In genomic region chr11:35173620-35174278, GRCh38 we compare ENCODE assay signal across 10 cellular contexts. TPM values are rescaled to one million over a fixed set of nuclear protein-coding genes. Genes with fewer than 3 reads are reported as not detected.
A peak's percentile ranks its signal among the peaks of the same experiment; 100 is the strongest.
DNase-seq lines count a peak whose midpoint lies in the region; ATAC-seq and TF ChIP-seq lines count a peak whose summit lies in the region.
"Had no signal": no experiment of that assay in that cellular context is flagged by ENCODE, and none has a peak within 500 bp of the region (broad histone marks: within the 10 kb centered on the region; RNA-seq: fewer than 3 reads in every experiment).

No MANE protein-coding gene starts in this region.

- H3K36me3 Mint-ChIP-seq in stimulated activated memory B cell treated with anti-CD40 and anti-IgM and Interleukin-4, amounts not matched to agents 10 μg/mL and 1 μg/mL and 100 μg/mL, for 72 hours = peaks cover 37% of the 10 kb centered on the region

- H3K4me3 Mint-ChIP-seq in stimulated activated memory B cell treated with anti-CD40 and anti-IgM and Interleukin-4, amounts not matched to agents 10 μg/mL and 1 μg/mL and 100 μg/mL, for 72 hours = no peak overlapping the region

- intact Hi-C loops in prostate gland (cut with DNase I) = no loop called here
- intact Hi-C loops in right cardiac atrium (cut with DNase I) = no loop called here

- peak; percentile 29 for ATAC-seq in GM18867 (IDR thresholded peaks at IDR 0.05; ENCODE audit: unreplicated experiment)
- ATAC-seq in stimulated activated memory B cell treated with anti-CD40 and anti-IgM and Interleukin-4, amounts not matched to agents 10 μg/mL and 1 μg/mL and 100 μg/mL, for 72 hours = no peak
- no peak for ATAC-seq in right cardiac atrium

- no peak for TF ChIP-seq CTCF in OCI-LY3 (IDR thresholded peaks at IDR 0.05; ENCODE audit: low read depth, low read length)
- no peak for TF ChIP-seq CTCF in prostate gland (IDR thresholded peaks at IDR 0.05)
- no peak for TF ChIP-seq CTCF in GM20000 (IDR thresholded peaks at IDR 0.05; ENCODE audit: extremely low read depth, missing control alignments)

- peaks cover 97% of the 10 kb centered on the region for H3K79me2 ChIP-seq in OCI-LY3 (ENCODE audit: low read length)

- H3K4me1 ChIP-seq in OCI-LY3 (ENCODE audit: low read length) (peaks cover 93% of the 10 kb centered on the region), prostate gland (replicated peaks) (peaks cover 3% of the 10 kb centered on the region), right cardiac atrium (ENCODE audit: control insufficient read depth, insufficient read depth, low read length) (peaks cover 8% of the 10 kb centered on the region)

- no peaks in the 10 kb centered on the region for H3K9me3 ChIP-seq in OCI-LY3 (ENCODE audit: insufficient read depth, low read length)
- no peaks in the 10 kb centered on the region for H3K9me3 ChIP-seq in prostate gland
- H3K9me3 ChIP-seq in right cardiac atrium (ENCODE audit: control insufficient read depth, low read length) = no peaks in the 10 kb centered on the region

- WGBS in prostate gland = 51% methylated on average over 2 of the region's 2 CpGs
- WGBS in right cardiac atrium = 72% methylated on average over 2 of the region's 2 CpGs

- H4K20me1 ChIP-seq in OCI-LY3 (ENCODE audit: insufficient read depth, low read length) = peaks cover 95% of the 10 kb centered on the region

- peaks cover 70% of the 10 kb centered on the region for H3K4me1 Mint-ChIP-seq in stimulated activated memory B cell treated with anti-CD40 and anti-IgM and Interleukin-4, amounts not matched to agents 10 μg/mL and 1 μg/mL and 100 μg/mL, for 72 hours

- H2AFZ ChIP-seq in OCI-LY3 (ENCODE audit: low read depth, low read length) = no peak overlapping the region

- no peak for TF ChIP-seq POLR2A in prostate gland (IDR thresholded peaks at IDR 0.05)

- H3K36me3 ChIP-seq in OCI-LY3 (replicated peaks; ENCODE audit: low read depth, low read length) (peaks cover 72% of the 10 kb centered on the region), prostate gland (no peaks in the 10 kb centered on the region)

- H3K9me3 Mint-ChIP-seq in stimulated activated memory B cell treated with anti-CD40 and anti-IgM and Interleukin-4, amounts not matched to agents 10 μg/mL and 1 μg/mL and 100 μg/mL, for 72 hours = no peaks in the 10 kb centered on the region

- peak overlapping the region; percentile 29 for H3K4me3 ChIP-seq in OCI-LY3 (ENCODE audit: low read length)
- H3K4me3 ChIP-seq in prostate gland = no peak overlapping the region
- no peak overlapping the region for H3K4me3 ChIP-seq in right cardiac atrium (ENCODE audit: low read length)

- no peaks in the 10 kb centered on the region for H3K27me3 ChIP-seq in OCI-LY3 (ENCODE audit: low read depth, low read length)
- no peaks in the 10 kb centered on the region for H3K27me3 ChIP-seq in prostate gland (replicated peaks; ENCODE audit: insufficient read depth)
- no peaks in the 10 kb centered on the region for H3K27me3 ChIP-seq in right cardiac atrium (ENCODE audit: control insufficient read depth, insufficient read depth)

- peak overlapping the region; percentile 11; the same call in 1 of the 2 replicates for H3K9ac ChIP-seq in OCI-LY3 (ENCODE audit: low read length)

- DNase-seq in epithelial cell of prostate (ENCODE audit: low read depth, low spot score) (no peak), prostate gland (ENCODE audit: low spot score) (no peak), GM20000 (ENCODE audit: low spot score) (no peak), G401 (ENCODE audit: low spot score) (no peak), right cardiac atrium (no peak)
- DNase-seq: glutamatergic neuron, occipital lobe had no signal

- in situ Hi-C loops in G401 (cut with HindIII; ENCODE audit: low sequenced_read_pairs) = no loop called here

- peak overlapping the region; percentile 62 for H3K4me2 ChIP-seq in OCI-LY3 (ENCODE audit: low read length)

- peak overlapping the region; percentile 53 for H3K27ac Mint-ChIP-seq in stimulated activated memory B cell treated with anti-CD40 and anti-IgM and Interleukin-4, amounts not matched to agents 10 μg/mL and 1 μg/mL and 100 μg/mL, for 72 hours

- H3K27me3 Mint-ChIP-seq in stimulated activated memory B cell treated with anti-CD40 and anti-IgM and Interleukin-4, amounts not matched to agents 10 μg/mL and 1 μg/mL and 100 μg/mL, for 72 hours = no peaks in the 10 kb centered on the region

- H3K27ac ChIP-seq in OCI-LY3 (ENCODE audit: low read length) = peak overlapping the region; percentile 87
- H3K27ac ChIP-seq in epithelial cell of prostate = peak overlapping the region; percentile 95
- no peak overlapping the region for H3K27ac ChIP-seq in prostate gland
- H3K27ac ChIP-seq in right cardiac atrium (ENCODE audit: low read length) = no peak overlapping the region

RNA-seq across cellular contexts. Expression of gene CD44, which starts 34.8 kb away (rescaled TPM):
- total RNA-seq in prostate gland (100 to 1,000 TPM; 166 to 203 TPM), right cardiac atrium (10 to 100 TPM; 20.9 to 50.7 (median 40.9) TPM)
- 0.80 and 6.8 TPM in 2 replicates for total RNA-seq in G401 (2014; rRNA removed; shearing (Covaris generic))
- 7.5 TPM for polyA plus RNA-seq in right cardiac atrium

Comparison
In these comparisons a context has a peak if more than half of its experiments do, and no peak if none do; other contexts are left out.
1. H3K27ac ChIP-seq: peak in OCI-LY3 (single experiment) and epithelial cell of prostate (single experiment); none in prostate gland (0 of 2) and right cardiac atrium (single experiment).